Comparison of ENCODE assay signal across 1 cellular context in genomic region chr12:56116267-56117081, GRCh38.
TF ChIP-seq lines count a peak whose summit lies in the region.

Gene RPL41, plus strand, starts transcription at chr12:56116633.

TF ChIP-seq in K562, 482 proteins besides CTCF, POLR2A, EP300 and RAD21 (continued from another document and continues in another):
- no peak for TF ChIP-seq ZNF174 (CRISPR knock-in tag; IDR thresholded peaks at IDR 0.05)
- no peak for TF ChIP-seq PTTG1 (tag; IDR thresholded peaks at IDR 0.05; ENCODE audit: low read depth)
- peak; percentile 89 for TF ChIP-seq RBFOX2 (IDR thresholded peaks at IDR 0.05; ENCODE audit: low read depth, low read length)
- peak; percentile 70; the same call in 1 of the 2 replicates for TF ChIP-seq E4F1 (CRISPR knock-in tag; IDR thresholded peaks at IDR 0.05; ENCODE audit: borderline replicate concordance)
- 0 out of 2 replicates have a peak, but pooled peaks have one; percentile 7 for TF ChIP-seq SMAD3 (CRISPR knock-in tag; conservative IDR thresholded peaks at IDR 0.05)
- no peak for TF ChIP-seq ZNF778 (CRISPR knock-in tag; IDR thresholded peaks at IDR 0.05)
- TF ChIP-seq EWSR1 (IDR thresholded peaks at IDR 0.05; ENCODE audit: borderline replicate concordance, low read depth, partially characterized antibody): no peak
- TF ChIP-seq MCM3 (IDR thresholded peaks at IDR 0.05): no peak
- peak; percentile 69 for TF ChIP-seq HDAC3 (IDR thresholded peaks at IDR 0.05; ENCODE audit: borderline replicate concordance, partially characterized antibody)
- TF ChIP-seq ZC3H4 (CRISPR knock-in tag; IDR thresholded peaks at IDR 0.05; ENCODE audit: borderline replicate concordance): peak; percentile 62; the same call in 1 of the 2 replicates
- no peak for TF ChIP-seq ZHX1 (conservative IDR thresholded peaks at IDR 0.05; ENCODE audit: low read length)
- 0 out of 2 replicates have a peak, but pooled peaks have one; percentile 10 for TF ChIP-seq RHOXF2B (CRISPR knock-in tag; conservative IDR thresholded peaks at IDR 0.05)
- TF ChIP-seq TCF3 (CRISPR knock-in tag; IDR thresholded peaks at IDR 0.05): no peak
- TF ChIP-seq CHCHD3 (CRISPR knock-in tag; IDR thresholded peaks at IDR 0.05): peak; percentile 47; the same call in 1 of the 2 replicates
- no peak for TF ChIP-seq NFE2L1 (tag; IDR thresholded peaks at IDR 0.05; ENCODE audit: borderline replicate concordance, low read depth)
- TF ChIP-seq GATA2 (CRISPR knock-in tag; IDR thresholded peaks at IDR 0.05): no peak
- TF ChIP-seq PHB (CRISPR knock-in tag; IDR thresholded peaks at IDR 0.05): peak; percentile 52; the same call in 1 of the 2 replicates
- TF ChIP-seq TFAM (CRISPR knock-in tag; conservative IDR thresholded peaks at IDR 0.05): no peak
- TF ChIP-seq HMGXB4 (CRISPR knock-in tag; IDR thresholded peaks at IDR 0.05): peak; percentile 69; the same call in 1 of the 2 replicates
- TF ChIP-seq NR2C2 (CRISPR knock-in tag; IDR thresholded peaks at IDR 0.05): peak; percentile 85
- peak; percentile 99 for TF ChIP-seq NR2C2 (tag; IDR thresholded peaks at IDR 0.05)
- TF ChIP-seq MLLT1 (IDR thresholded peaks at IDR 0.05): peak; percentile 84 to 88
- TF ChIP-seq ARNT (IDR thresholded peaks at IDR 0.05): no peak; a peak in 1 of 4 replicates
- no peak for TF ChIP-seq JUNB (CRISPR knock-in tag; conservative IDR thresholded peaks at IDR 0.05)
- TF ChIP-seq MIER1 (IDR thresholded peaks at IDR 0.05; ENCODE audit: low read depth): peak; percentile 75
- no peak for TF ChIP-seq RERE (CRISPR knock-in tag; IDR thresholded peaks at IDR 0.05; ENCODE audit: borderline replicate concordance)
- 0 out of 2 replicates have a peak, but pooled peaks have one; percentile 39 for TF ChIP-seq HBP1 (CRISPR knock-in tag; IDR thresholded peaks at IDR 0.05)
- 0 out of 2 replicates have a peak, but pooled peaks have one; percentile 18 for TF ChIP-seq PHF21A (IDR thresholded peaks at IDR 0.05; ENCODE audit: borderline replicate concordance, low read depth)
- peak; percentile 100 for TF ChIP-seq POLR2B (IDR thresholded peaks at IDR 0.05; ENCODE audit: low read depth, partially characterized antibody)
- TF ChIP-seq THRB (CRISPR knock-in tag; conservative IDR thresholded peaks at IDR 0.05): peak; percentile 91; the same call in 1 of the 2 replicates
- peak; percentile 36; the same call in 1 of the 2 replicates for TF ChIP-seq ZNF282 (CRISPR knock-in tag; IDR thresholded peaks at IDR 0.05)
- 0 out of 2 replicates have a peak, but pooled peaks have one; percentile 62 for TF ChIP-seq MYNN (IDR thresholded peaks at IDR 0.05)
- no peak for TF ChIP-seq MYNN (CRISPR knock-in tag; IDR thresholded peaks at IDR 0.05)
- no peak for TF ChIP-seq TCF15 (CRISPR knock-in tag; IDR thresholded peaks at IDR 0.05)
- TF ChIP-seq ZFX (CRISPR knock-in tag; IDR thresholded peaks at IDR 0.05): peak; percentile 81
- peak in 1 of 2 experiments; percentile 66; a peak in 1 of 4 replicates for TF ChIP-seq ZMIZ1 (IDR thresholded peaks at IDR 0.05; ENCODE audit: low read depth in 2 of 2, low read length in 2 of 2)
- no peak; the same call in none of the 2 replicates for TF ChIP-seq ZEB2 (IDR thresholded peaks at IDR 0.05)
- peak; percentile 40; the same call in 1 of the 2 replicates for TF ChIP-seq FOSL1 (tag; conservative IDR thresholded peaks at IDR 0.05)
- no peak for TF ChIP-seq RBM22 (IDR thresholded peaks at IDR 0.05; ENCODE audit: low read depth, low read length, poor library complexity, severe bottlenecking)
- TF ChIP-seq ZBTB17 (CRISPR knock-in tag; IDR thresholded peaks at IDR 0.05): no peak
- no peak for TF ChIP-seq ZNF408 (CRISPR knock-in tag; IDR thresholded peaks at IDR 0.05; ENCODE audit: low read depth)
- TF ChIP-seq NFYB (IDR thresholded peaks at IDR 0.05; ENCODE audit: extremely low read depth, insufficient read length): no peak
